ENCODE assay signal across 1 cellular context in genomic region chr5:139068494-139069152, GRCh38.
TF ChIP-seq lines count a peak whose summit lies in the region.

No MANE protein-coding gene starts in this region.

TF ChIP-seq in GM12878, 131 proteins besides CTCF, POLR2A, EP300 and RAD21 (continued from another document):
- TF ChIP-seq ZNF687 (IDR thresholded peaks at IDR 0.05) (no peak), ZNF384 (IDR thresholded peaks at IDR 0.05; ENCODE audit: borderline replicate concordance, low read depth, low read length) (peak; percentile 59), RELB (IDR thresholded peaks at IDR 0.05; ENCODE audit: low read depth) (0 out of 2 replicates have a peak, but pooled peaks have one; percentile 13), ZNF217 (IDR thresholded peaks at IDR 0.05) (no peak), YY1 (IDR thresholded peaks at IDR 0.05; ENCODE audit: low read depth, low read length) (0 out of 2 replicates have a peak, but pooled peaks have one; percentile 24), NBN (IDR thresholded peaks at IDR 0.05) (0 out of 2 replicates have a peak, but pooled peaks have one; percentile 15), SKIL (IDR thresholded peaks at IDR 0.05; ENCODE audit: low read depth, poor library complexity, severe bottlenecking) (no peak), JUNB (IDR thresholded peaks at IDR 0.05) (peak; percentile 38), ATF3 (IDR thresholded peaks at IDR 0.05; ENCODE audit: borderline replicate concordance, extremely low read depth, low read depth, low read length) (no peak)
